ENCODE assay signal across 31 cellular contexts in the genomic region with DNA sequence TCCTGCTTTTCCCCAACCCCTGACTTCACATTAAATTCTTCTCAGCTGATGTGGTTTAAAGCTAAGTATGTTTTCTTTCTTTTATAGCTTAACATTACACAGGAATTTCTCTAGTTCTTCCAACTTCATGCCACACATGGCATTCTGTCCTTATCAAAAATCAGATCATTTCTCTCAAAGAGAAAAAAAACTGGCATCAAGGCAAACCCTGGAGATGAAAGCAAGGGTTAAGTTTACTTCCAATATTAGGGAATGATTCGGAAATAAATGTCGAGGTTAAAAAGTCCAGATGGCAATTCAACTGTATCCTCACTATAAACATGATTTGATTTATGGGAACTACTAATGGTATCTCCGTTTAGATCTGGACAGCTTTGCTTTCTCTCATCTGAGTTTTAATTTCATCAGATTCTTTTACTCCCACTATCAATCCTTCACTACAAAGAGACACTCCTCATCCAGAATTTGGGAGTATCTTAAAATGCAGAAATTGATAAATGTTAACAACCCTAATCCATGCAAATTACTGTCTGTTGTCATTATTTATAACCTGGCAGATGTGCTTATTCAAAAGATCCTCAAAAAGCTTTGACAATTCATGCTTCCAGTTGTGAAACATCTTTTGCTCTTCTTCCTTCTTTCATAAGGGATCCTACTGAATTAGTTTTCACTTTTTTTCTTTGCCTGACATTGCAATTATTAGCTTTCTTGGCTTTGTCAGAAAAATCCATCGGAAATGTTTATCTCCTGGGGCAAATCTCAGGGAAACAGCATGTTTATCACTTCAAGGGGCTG.
A peak's percentile ranks its signal among the peaks of the same experiment; 100 is the strongest.
DNase-seq lines count a peak whose midpoint lies in the region; ATAC-seq and TF ChIP-seq lines count a peak whose summit lies in the region.
"Had no signal": no experiment of that assay in that cellular context is flagged by ENCODE, and none has a peak within 500 bp of the region (broad histone marks: within the 10 kb centered on the region; RNA-seq: fewer than 3 reads in every experiment).

No MANE protein-coding gene starts in this region.

- H4K91ac ChIP-seq in mesenchymal stem cell (ENCODE audit: low read length) = peak overlapping the region; percentile 84

- TF ChIP-seq CTCF in type B pancreatic cell (conservative IDR thresholded peaks at IDR 0.05) = no peak

- H3K4me3 ChIP-seq in mesenchymal stem cell (ENCODE audit: insufficient read depth in 1 of 2, low read depth in 1 of 2, low read length in 2 of 2) = no peak overlapping the region
- H3K4me3 ChIP-seq: lung, neural progenitor cell, Peyer's patch, right atrium auricular region, tibial artery had no signal

- H2AK5ac ChIP-seq in mesenchymal stem cell (ENCODE audit: low read length, severe bottlenecking) = peak overlapping the region; percentile 92

- peaks cover 7% of the 10 kb centered on the region for H3K79me1 ChIP-seq in mesenchymal stem cell (replicated peaks; ENCODE audit: low read length, poor library complexity, severe bottlenecking)

- peak overlapping the region; percentile 10 for H3K27ac ChIP-seq in mesenchymal stem cell (ENCODE audit: low read length, poor library complexity, severe bottlenecking)
- H3K27ac ChIP-seq: C4-2B, neural progenitor cell, Peyer's patch, right atrium auricular region, tibial artery had no signal

- H3K9ac ChIP-seq in mesenchymal stem cell (ENCODE audit: low read length) = no peak overlapping the region
- H3K9ac ChIP-seq: neural progenitor cell had no signal

- H2BK12ac ChIP-seq in mesenchymal stem cell (ENCODE audit: low read length in 2 of 2) = peak overlapping the region; percentile 86 to 94

- no peak for ATAC-seq in HG02798 (IDR thresholded peaks at IDR 0.05; ENCODE audit: poor library complexity, unreplicated experiment)
- ATAC-seq: activated CD4-positive, CD25-positive, alpha-beta regulatory T cell treated with anti-CD3 and anti-CD28 coated beads, Interleukin-2, amount 50 U/mL, for 24 hours; activated T-cell treated with anti-CD3 and anti-CD28 coated beads, Interleukin-2, amount 50 U/mL, for 72 hours; HepG2 had no signal

- no peaks in the 10 kb centered on the region for H3K27me3 ChIP-seq in mesenchymal stem cell (ENCODE audit: control insufficient read depth in 1 of 2, insufficient read depth in 1 of 2, low read length in 2 of 2)
- H3K27me3 ChIP-seq: neural progenitor cell, Peyer's patch, right atrium auricular region, tibial artery had no signal

- no peaks in the 10 kb centered on the region for H3K36me3 Mint-ChIP-seq in type B pancreatic cell
- H3K36me3 Mint-ChIP-seq: neural progenitor cell had no signal

- no peaks in the 10 kb centered on the region for H3K27me3 Mint-ChIP-seq in type B pancreatic cell

- no peak overlapping the region for H3K14ac ChIP-seq in mesenchymal stem cell (ENCODE audit: low read length in 2 of 2)

- peak overlapping the region; percentile 87 for H2BK120ac ChIP-seq in mesenchymal stem cell (ENCODE audit: low read depth, low read length)

- H3K9me3 Mint-ChIP-seq in type B pancreatic cell = peaks cover 3% of the 10 kb centered on the region
- H3K9me3 Mint-ChIP-seq: activated naive CD4-positive, alpha-beta T cell treated with anti-CD3 and anti-CD28 coated beads for 36 hours; neural progenitor cell had no signal

- peak overlapping the region; percentile 79 for H4K8ac ChIP-seq in mesenchymal stem cell (ENCODE audit: low read length)

- DNase-seq in GM04504 (ENCODE audit: low read depth) (peak; percentile 48), amniotic epithelial cell (ENCODE audit: low read depth) (peak; percentile 90), mesenchymal stem cell (peak; percentile 73), type B pancreatic cell (ENCODE audit: extremely low spot score, unreplicated experiment) (no peak), cortex of kidney (lab: John Stamatoyannopoulos, UW) (no peak)
- DNase-seq in activated CD4-positive, alpha-beta T cell treated with anti-CD3 and anti-CD28 coated beads for 4 hours = no peak
- DNase-seq: activated CD4-positive, alpha-beta T cell treated with anti-CD3 and anti-CD28 coated beads, Interleukin-2, amount 50 U/mL, for 48 hours; activated naive CD4-positive, alpha-beta T cell treated with anti-CD3 and anti-CD28 coated beads for 36 hours; activated T-cell treated with anti-CD3 and anti-CD28 coated beads, Interleukin-2, amount 50 U/mL, for 72 hours; amniotic stem cell; Caco-2; GDM1; hippocampal formation; Kasumi-1; NCI-H1417 treated with DMSO at 0.1 percent for 48 hours; NCI-H2029 treated with DMSO at 0.1 percent for 48 hours; NCI-H2227 treated with DMSO at 0.1 percent for 48 hours; NCI-H526 treated with DMSO at 0.1 percent for 48 hours; Peyer's patch; posterior cingulate gyrus; SHP77 treated with DMSO at 0.1 percent for 48 hours; stimulated activated CD4-positive, alpha-beta T cell treated with anti-CD3 and anti-CD28 coated beads, Interleukin-4, amount 100 ng/mL, for 24 hours; T-helper 2 cell; tibial artery had no signal

- no peak overlapping the region for H3K4me2 ChIP-seq in mesenchymal stem cell (ENCODE audit: low read length, poor library complexity, severe bottlenecking)
- H3K4me2 ChIP-seq: neural progenitor cell had no signal

- peaks cover 34% of the 10 kb centered on the region for H3K4me1 Mint-ChIP-seq in type B pancreatic cell (ENCODE audit: unreplicated experiment)

- no peak overlapping the region for H3K23ac ChIP-seq in mesenchymal stem cell (ENCODE audit: low read length in 2 of 2)

- no peak overlapping the region for H2AFZ ChIP-seq in mesenchymal stem cell (ENCODE audit: low read depth, low read length)
- H2AFZ ChIP-seq: neural progenitor cell had no signal

- no peak overlapping the region for H2BK5ac ChIP-seq in mesenchymal stem cell (ENCODE audit: low read depth, low read length, poor library complexity, severe bottlenecking)

- no peaks in the 10 kb centered on the region for H3K36me3 ChIP-seq in mesenchymal stem cell (ENCODE audit: control insufficient read depth in 1 of 2, insufficient read depth in 2 of 2, low read depth in 1 of 2, low read length in 2 of 2)
- H3K36me3 ChIP-seq: neural progenitor cell, Peyer's patch, right atrium auricular region, tibial artery had no signal

- peak overlapping the region; percentile 77 to 95 for H3K4ac ChIP-seq in mesenchymal stem cell (ENCODE audit: low read depth in 1 of 2, low read length in 2 of 2)

- H3K9me3 ChIP-seq in mesenchymal stem cell (ENCODE audit: control insufficient read depth, low read length) = no peaks in the 10 kb centered on the region
- H3K9me3 ChIP-seq: Caco-2, Peyer's patch, right atrium auricular region, tibial artery had no signal

- H2BK15ac ChIP-seq in mesenchymal stem cell (ENCODE audit: low read depth, poor library complexity, severe bottlenecking) = no peak overlapping the region

- peak overlapping the region; percentile 8 for H3K27ac Mint-ChIP-seq in type B pancreatic cell
- H3K27ac Mint-ChIP-seq: activated naive CD4-positive, alpha-beta T cell treated with anti-CD3 and anti-CD28 coated beads for 36 hours; activated T-cell treated with anti-CD3 and anti-CD28 coated beads, Interleukin-2, amount 50 U/mL, for 72 hours; neural progenitor cell had no signal

- peak overlapping the region; percentile 26 for H3K4me3 Mint-ChIP-seq in type B pancreatic cell
- H3K4me3 Mint-ChIP-seq: activated naive CD4-positive, alpha-beta T cell treated with anti-CD3 and anti-CD28 coated beads for 36 hours; activated T-cell treated with anti-CD3 and anti-CD28 coated beads, Interleukin-2, amount 50 U/mL, for 72 hours; neural progenitor cell had no signal

- peaks cover 4% of the 10 kb centered on the region for H3K4me1 ChIP-seq in mesenchymal stem cell (ENCODE audit: control insufficient read depth, insufficient read depth, low read depth, low read length)
- H3K4me1 ChIP-seq: Caco-2, neural progenitor cell had no signal

- 0% methylated on average over 2 of the region's 4 CpGs for WGBS in mesenchymal stem cell

- H3K18ac ChIP-seq in mesenchymal stem cell (ENCODE audit: low read depth in 1 of 2, low read length in 2 of 2) = peak overlapping the region; percentile 97 to 99

Comparison
In these comparisons a context has a peak if more than half of its experiments do, and no peak if none do; other contexts are left out.
1. DNase-seq: peak in GM04504 (single experiment), amniotic epithelial cell (single experiment) and mesenchymal stem cell (single experiment); none in type B pancreatic cell (single experiment), cortex of kidney (single experiment) and activated CD4-positive, alpha-beta T cell treated with anti-CD3 and anti-CD28 coated beads for 4 hours (0 of 2).